In the genomic region with DNA sequence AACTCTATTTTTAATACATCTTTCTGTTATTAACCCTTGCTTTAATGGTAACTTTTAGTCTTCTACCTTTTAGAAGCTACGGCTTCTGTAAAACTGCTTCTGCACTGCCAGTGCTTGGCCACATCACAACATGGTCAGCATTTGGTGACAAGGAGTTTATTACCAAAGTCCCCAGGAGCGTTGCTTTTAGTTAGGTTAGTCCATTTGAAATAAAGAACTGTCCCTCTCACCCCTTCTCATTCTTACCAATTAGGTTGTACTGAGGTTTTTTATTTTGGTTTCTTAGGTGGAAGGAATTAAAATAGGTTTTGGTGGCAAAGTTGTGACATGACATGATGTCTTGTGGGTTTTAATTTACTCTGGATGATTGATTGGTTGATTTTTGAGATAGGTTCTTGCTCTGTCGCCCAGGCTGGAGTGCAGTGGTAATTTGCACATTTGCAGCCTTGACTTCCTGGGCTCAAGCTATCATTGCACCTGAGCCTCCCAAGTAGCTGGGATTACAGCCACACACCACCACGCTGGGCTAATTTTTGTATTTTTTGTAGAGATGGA, we compare ENCODE assay signal across 1 cellular context.
TF ChIP-seq lines count a peak whose summit lies in the region.

No MANE protein-coding gene starts in this region.

TF ChIP-seq in K562, 482 proteins besides CTCF, POLR2A, EP300 and RAD21 (continued from another document and continues in another):
- TF ChIP-seq, protein P1, sequence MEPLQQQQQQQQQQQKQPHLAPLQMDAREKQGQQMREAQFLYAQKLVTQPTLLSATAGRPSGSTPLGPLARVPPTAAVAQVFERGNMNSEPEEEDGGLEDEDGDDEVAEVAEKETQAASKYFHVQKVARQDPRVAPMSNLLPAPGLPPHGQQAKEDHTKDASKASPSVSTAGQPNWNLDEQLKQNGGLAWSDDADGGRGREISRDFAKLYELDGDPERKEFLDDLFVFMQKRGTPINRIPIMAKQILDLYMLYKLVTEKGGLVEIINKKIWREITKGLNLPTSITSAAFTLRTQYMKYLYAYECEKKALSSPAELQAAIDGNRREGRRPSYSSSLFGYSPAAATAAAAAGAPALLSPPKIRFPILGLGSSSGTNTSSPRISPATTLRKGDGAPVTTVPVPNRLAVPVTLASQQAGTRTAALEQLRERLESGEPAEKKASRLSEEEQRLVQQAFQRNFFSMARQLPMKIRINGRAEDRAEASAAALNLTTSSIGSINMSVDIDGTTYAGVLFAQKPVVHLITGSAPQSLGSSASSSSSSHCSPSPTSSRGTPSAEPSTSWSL (CRISPR knock-in tag; IDR thresholded peaks at IDR 0.05; ENCODE audit: borderline replicate concordance) = no peak
- TF ChIP-seq NFIX (CRISPR knock-in tag; IDR thresholded peaks at IDR 0.05; ENCODE audit: low read depth) (no peak), SRSF7 (optimal IDR thresholded peaks at IDR 0.05; ENCODE audit: low read depth, low read length) (no peak), PHTF2 (CRISPR knock-in tag; IDR thresholded peaks at IDR 0.05) (0 out of 2 replicates have a peak, but pooled peaks have one; percentile 27), PHF8 (IDR thresholded peaks at IDR 0.05; ENCODE audit: borderline replicate concordance, low read length) (no peak), XRCC4 (IDR thresholded peaks at IDR 0.05; ENCODE audit: extremely low read depth, insufficient read depth, insufficient read length) (no peak), PYGO2 (tag; IDR thresholded peaks at IDR 0.05) (no peak), DMBX1 (CRISPR knock-in tag; IDR thresholded peaks at IDR 0.05; ENCODE audit: borderline replicate concordance) (no peak), CBFA2T2 (conservative IDR thresholded peaks at IDR 0.05) (no peak), CCAR2 (IDR thresholded peaks at IDR 0.05; ENCODE audit: low read depth, low read length) (no peak), NRF1 (conservative IDR thresholded peaks at IDR 0.05 in 1 of 2, IDR thresholded peaks at IDR 0.05 in 1 of 2) (peak; percentile 5 to 33; a peak in 3 of 4 replicates), PPARD (CRISPR knock-in tag; IDR thresholded peaks at IDR 0.05) (no peak), PTBP1 (IDR thresholded peaks at IDR 0.05; ENCODE audit: low read depth, low read length) (no peak), U2AF1 (optimal IDR thresholded peaks at IDR 0.05; ENCODE audit: low read depth, low read length) (no peak), MCM5 (IDR thresholded peaks at IDR 0.05; ENCODE audit: low read depth) (no peak), ZSCAN32 (CRISPR knock-in tag; IDR thresholded peaks at IDR 0.05) (no peak), MYNN (IDR thresholded peaks at IDR 0.05) (no peak), MYNN (CRISPR knock-in tag; IDR thresholded peaks at IDR 0.05) (no peak), SRF (CRISPR knock-in tag; IDR thresholded peaks at IDR 0.05) (no peak), RBM14 (IDR thresholded peaks at IDR 0.05; ENCODE audit: borderline replicate concordance, insufficient read depth, low read depth, low read length) (no peak), KAT7 (CRISPR knock-in tag; IDR thresholded peaks at IDR 0.05; ENCODE audit: borderline replicate concordance) (no peak), GABPA (tag; conservative IDR thresholded peaks at IDR 0.05; ENCODE audit: low read depth) (no peak), TAF15 (IDR thresholded peaks at IDR 0.05; ENCODE audit: low read depth, low read length) (no peak), ETV5 (CRISPR knock-in tag; IDR thresholded peaks at IDR 0.05; ENCODE audit: low read depth) (0 out of 2 replicates have a peak, but pooled peaks have one; percentile 13), FUS (optimal IDR thresholded peaks at IDR 0.05; ENCODE audit: low read depth, low read length) (no peak), TCF7L2 (IDR thresholded peaks at IDR 0.05; ENCODE audit: low read depth, low read length) (no peak), ZNF165 (CRISPR knock-in tag; IDR thresholded peaks at IDR 0.05; ENCODE audit: borderline replicate concordance) (no peak), HDAC6 (IDR thresholded peaks at IDR 0.05; ENCODE audit: low read depth, low read length) (no peak), ZSCAN29 (IDR thresholded peaks at IDR 0.05) (no peak), FOXJ3 (CRISPR knock-in tag; IDR thresholded peaks at IDR 0.05) (no peak), RHOXF2B (CRISPR knock-in tag; conservative IDR thresholded peaks at IDR 0.05) (no peak), BDP1 (IDR thresholded peaks at IDR 0.05; ENCODE audit: insufficient read depth, insufficient read length) (no peak), ZNF584 (CRISPR knock-in tag; IDR thresholded peaks at IDR 0.05; ENCODE audit: low read depth) (no peak), BMI1 (IDR thresholded peaks at IDR 0.05; ENCODE audit: low read length) (no peak)
- TF ChIP-seq, protein P2, sequence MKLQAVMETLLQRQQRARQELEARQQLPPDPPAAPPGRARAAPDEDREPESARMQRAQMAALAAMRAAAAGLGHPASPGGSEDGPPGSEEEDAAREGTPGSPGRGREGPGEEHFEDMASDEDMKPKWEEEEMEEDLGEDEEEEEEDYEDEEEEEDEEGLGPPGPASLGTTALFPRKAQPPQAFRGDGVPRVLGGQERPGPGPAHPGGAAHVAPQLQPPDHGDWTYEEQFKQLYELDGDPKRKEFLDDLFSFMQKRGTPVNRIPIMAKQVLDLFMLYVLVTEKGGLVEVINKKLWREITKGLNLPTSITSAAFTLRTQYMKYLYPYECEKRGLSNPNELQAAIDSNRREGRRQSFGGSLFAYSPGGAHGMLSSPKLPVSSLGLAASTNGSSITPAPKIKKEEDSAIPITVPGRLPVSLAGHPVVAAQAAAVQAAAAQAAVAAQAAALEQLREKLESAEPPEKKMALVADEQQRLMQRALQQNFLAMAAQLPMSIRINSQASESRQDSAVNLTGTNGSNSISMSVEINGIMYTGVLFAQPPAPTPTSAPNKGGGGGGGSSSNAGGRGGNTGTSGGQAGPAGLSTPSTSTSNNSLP (IDR thresholded peaks at IDR 0.05; ENCODE audit: borderline replicate concordance, low read depth, low read length) = no peak
- TF ChIP-seq, protein P3, sequence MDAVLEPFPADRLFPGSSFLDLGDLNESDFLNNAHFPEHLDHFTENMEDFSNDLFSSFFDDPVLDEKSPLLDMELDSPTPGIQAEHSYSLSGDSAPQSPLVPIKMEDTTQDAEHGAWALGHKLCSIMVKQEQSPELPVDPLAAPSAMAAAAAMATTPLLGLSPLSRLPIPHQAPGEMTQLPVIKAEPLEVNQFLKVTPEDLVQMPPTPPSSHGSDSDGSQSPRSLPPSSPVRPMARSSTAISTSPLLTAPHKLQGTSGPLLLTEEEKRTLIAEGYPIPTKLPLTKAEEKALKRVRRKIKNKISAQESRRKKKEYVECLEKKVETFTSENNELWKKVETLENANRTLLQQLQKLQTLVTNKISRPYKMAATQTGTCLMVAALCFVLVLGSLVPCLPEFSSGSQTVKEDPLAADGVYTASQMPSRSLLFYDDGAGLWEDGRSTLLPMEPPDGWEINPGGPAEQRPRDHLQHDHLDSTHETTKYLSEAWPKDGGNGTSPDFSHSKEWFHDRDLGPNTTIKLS (IDR thresholded peaks at IDR 0.05; ENCODE audit: borderline replicate concordance, low read depth) = no peak
- TF ChIP-seq, protein P4, sequence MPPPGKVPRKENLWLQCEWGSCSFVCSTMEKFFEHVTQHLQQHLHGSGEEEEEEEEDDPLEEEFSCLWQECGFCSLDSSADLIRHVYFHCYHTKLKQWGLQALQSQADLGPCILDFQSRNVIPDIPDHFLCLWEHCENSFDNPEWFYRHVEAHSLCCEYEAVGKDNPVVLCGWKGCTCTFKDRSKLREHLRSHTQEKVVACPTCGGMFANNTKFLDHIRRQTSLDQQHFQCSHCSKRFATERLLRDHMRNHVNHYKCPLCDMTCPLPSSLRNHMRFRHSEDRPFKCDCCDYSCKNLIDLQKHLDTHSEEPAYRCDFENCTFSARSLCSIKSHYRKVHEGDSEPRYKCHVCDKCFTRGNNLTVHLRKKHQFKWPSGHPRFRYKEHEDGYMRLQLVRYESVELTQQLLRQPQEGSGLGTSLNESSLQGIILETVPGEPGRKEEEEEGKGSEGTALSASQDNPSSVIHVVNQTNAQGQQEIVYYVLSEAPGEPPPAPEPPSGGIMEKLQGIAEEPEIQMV (tag; conservative IDR thresholded peaks at IDR 0.05; ENCODE audit: low read depth) = 0 out of 2 replicates have a peak, but pooled peaks have one; percentile 11
- TF ChIP-seq, protein P5, sequence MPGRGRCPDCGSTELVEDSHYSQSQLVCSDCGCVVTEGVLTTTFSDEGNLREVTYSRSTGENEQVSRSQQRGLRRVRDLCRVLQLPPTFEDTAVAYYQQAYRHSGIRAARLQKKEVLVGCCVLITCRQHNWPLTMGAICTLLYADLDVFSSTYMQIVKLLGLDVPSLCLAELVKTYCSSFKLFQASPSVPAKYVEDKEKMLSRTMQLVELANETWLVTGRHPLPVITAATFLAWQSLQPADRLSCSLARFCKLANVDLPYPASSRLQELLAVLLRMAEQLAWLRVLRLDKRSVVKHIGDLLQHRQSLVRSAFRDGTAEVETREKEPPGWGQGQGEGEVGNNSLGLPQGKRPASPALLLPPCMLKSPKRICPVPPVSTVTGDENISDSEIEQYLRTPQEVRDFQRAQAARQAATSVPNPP (IDR thresholded peaks at IDR 0.05; ENCODE audit: borderline replicate concordance, insufficient read depth, insufficient read length) = no peak
- TF ChIP-seq, protein P6, sequence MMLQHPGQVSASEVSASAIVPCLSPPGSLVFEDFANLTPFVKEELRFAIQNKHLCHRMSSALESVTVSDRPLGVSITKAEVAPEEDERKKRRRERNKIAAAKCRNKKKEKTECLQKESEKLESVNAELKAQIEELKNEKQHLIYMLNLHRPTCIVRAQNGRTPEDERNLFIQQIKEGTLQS (IDR thresholded peaks at IDR 0.05) = no peak
- TF ChIP-seq, protein P6 (CRISPR knock-in tag; conservative IDR thresholded peaks at IDR 0.05) = no peak
- TF ChIP-seq, protein P7, sequence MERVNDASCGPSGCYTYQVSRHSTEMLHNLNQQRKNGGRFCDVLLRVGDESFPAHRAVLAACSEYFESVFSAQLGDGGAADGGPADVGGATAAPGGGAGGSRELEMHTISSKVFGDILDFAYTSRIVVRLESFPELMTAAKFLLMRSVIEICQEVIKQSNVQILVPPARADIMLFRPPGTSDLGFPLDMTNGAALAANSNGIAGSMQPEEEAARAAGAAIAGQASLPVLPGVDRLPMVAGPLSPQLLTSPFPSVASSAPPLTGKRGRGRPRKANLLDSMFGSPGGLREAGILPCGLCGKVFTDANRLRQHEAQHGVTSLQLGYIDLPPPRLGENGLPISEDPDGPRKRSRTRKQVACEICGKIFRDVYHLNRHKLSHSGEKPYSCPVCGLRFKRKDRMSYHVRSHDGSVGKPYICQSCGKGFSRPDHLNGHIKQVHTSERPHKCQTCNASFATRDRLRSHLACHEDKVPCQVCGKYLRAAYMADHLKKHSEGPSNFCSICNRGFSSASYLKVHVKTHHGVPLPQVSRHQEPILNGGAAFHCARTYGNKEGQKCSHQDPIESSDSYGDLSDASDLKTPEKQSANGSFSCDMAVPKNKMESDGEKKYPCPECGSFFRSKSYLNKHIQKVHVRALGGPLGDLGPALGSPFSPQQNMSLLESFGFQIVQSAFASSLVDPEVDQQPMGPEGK (CRISPR knock-in tag; IDR thresholded peaks at IDR 0.05; ENCODE audit: borderline replicate concordance) = no peak
- TF ChIP-seq, protein P8, sequence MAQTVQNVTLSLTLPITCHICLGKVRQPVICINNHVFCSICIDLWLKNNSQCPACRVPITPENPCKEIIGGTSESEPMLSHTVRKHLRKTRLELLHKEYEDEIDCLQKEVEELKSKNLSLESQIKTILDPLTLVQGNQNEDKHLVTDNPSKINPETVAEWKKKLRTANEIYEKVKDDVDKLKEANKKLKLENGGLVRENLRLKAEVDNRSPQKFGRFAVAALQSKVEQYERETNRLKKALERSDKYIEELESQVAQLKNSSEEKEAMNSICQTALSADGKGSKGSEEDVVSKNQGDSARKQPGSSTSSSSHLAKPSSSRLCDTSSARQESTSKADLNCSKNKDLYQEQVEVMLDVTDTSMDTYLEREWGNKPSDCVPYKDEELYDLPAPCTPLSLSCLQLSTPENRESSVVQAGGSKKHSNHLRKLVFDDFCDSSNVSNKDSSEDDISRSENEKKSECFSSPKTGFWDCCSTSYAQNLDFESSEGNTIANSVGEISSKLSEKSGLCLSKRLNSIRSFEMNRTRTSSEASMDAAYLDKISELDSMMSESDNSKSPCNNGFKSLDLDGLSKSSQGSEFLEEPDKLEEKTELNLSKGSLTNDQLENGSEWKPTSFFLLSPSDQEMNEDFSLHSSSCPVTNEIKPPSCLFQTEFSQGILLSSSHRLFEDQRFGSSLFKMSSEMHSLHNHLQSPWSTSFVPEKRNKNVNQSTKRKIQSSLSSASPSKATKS (CRISPR knock-in tag; IDR thresholded peaks at IDR 0.05) = no peak
- TF ChIP-seq, protein P9, sequence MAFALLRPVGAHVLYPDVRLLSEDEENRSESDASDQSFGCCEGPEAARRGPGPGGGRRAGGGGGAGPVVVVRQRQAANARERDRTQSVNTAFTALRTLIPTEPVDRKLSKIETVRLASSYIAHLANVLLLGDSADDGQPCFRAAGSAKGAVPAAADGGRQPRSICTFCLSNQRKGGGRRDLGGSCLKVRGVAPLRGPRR (CRISPR knock-in tag; IDR thresholded peaks at IDR 0.05) = no peak
- TF ChIP-seq, protein P10, sequence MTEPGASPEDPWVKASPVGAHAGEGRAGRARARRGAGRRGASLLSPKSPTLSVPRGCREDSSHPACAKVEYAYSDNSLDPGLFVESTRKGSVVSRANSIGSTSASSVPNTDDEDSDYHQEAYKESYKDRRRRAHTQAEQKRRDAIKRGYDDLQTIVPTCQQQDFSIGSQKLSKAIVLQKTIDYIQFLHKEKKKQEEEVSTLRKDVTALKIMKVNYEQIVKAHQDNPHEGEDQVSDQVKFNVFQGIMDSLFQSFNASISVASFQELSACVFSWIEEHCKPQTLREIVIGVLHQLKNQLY (CRISPR knock-in tag; conservative IDR thresholded peaks at IDR 0.05) = no peak
- TF ChIP-seq, protein P11, sequence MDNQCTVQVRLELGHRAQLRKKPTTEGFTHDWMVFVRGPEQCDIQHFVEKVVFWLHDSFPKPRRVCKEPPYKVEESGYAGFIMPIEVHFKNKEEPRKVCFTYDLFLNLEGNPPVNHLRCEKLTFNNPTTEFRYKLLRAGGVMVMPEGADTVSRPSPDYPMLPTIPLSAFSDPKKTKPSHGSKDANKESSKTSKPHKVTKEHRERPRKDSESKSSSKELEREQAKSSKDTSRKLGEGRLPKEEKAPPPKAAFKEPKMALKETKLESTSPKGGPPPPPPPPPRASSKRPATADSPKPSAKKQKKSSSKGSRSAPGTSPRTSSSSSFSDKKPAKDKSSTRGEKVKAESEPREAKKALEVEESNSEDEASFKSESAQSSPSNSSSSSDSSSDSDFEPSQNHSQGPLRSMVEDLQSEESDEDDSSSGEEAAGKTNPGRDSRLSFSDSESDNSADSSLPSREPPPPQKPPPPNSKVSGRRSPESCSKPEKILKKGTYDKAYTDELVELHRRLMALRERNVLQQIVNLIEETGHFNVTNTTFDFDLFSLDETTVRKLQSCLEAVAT (IDR thresholded peaks at IDR 0.05) = 0 out of 4 replicates have a peak, but pooled peaks of 1 of the 2 experiments have one; percentile 9
